In genomic region chr1:200471739-200472138, GRCh38 we compare ENCODE assay signal across 19 cellular contexts.
"Had no signal": no experiment of that assay in that cellular context is flagged by ENCODE, and none has a peak within 500 bp of the region (broad histone marks: within the 10 kb centered on the region; RNA-seq: fewer than 3 reads in every experiment).

No MANE protein-coding gene starts in this region.

- H3K36me3 ChIP-seq: transverse colon, vagina, WERI-Rb-1 had no signal

- H3K4me3 ChIP-seq: transverse colon, vagina had no signal

- H3K27ac Mint-ChIP-seq: brain; nephron; stimulated activated naive B cell treated with anti-CD40 and anti-IgM and Interleukin-4, amounts not matched to agents 10 μg/mL and 1 μg/mL and 100 μg/mL, for 72 hours; T-cell had no signal

- H3K9me3 ChIP-seq: SK-N-SH, transverse colon, vagina had no signal

- H3K9me3 Mint-ChIP-seq: brain; effector memory CD8-positive, alpha-beta T cell; nephron; stimulated activated naive B cell treated with anti-CD40 and anti-IgM and Interleukin-4, amounts not matched to agents 10 μg/mL and 1 μg/mL and 100 μg/mL, for 72 hours; T-cell had no signal

- DNase-seq: activated CD4-positive, alpha-beta T cell treated with anti-CD3 and anti-CD28 coated beads, Interleukin-2, amount 50 U/mL, for 1 hour; activated naive CD4-positive, alpha-beta T cell treated with anti-CD3 and anti-CD28 coated beads, Interleukin-2, amount 50 U/mL, for 16 hours; dermis blood vessel endothelial cell; effector memory CD8-positive, alpha-beta T cell; foreskin keratinocyte; glutamatergic neuron; hypothalamus; left ventricle myocardium superior; mesenchymal stem cell; nucleus accumbens; SK-N-SH; stimulated activated CD4-positive, alpha-beta T cell treated with anti-CD3 and anti-CD28 coated beads, Interleukin-2, amount 100 ng/mL, for 48 hours; stimulated activated naive B cell treated with anti-CD40 and anti-IgM and Interleukin-4, amounts not matched to agents 10 μg/mL and 1 μg/mL and 100 μg/mL, for 72 hours; T-cell; transverse colon; WERI-Rb-1 had no signal

- ATAC-seq: effector memory CD8-positive, alpha-beta T cell; foreskin keratinocyte; left ventricle myocardium superior; stimulated activated naive B cell treated with anti-CD40 and anti-IgM and Interleukin-4, amounts not matched to agents 10 μg/mL and 1 μg/mL and 100 μg/mL, for 72 hours; T-cell had no signal

- H3K36me3 Mint-ChIP-seq: brain; stimulated activated naive B cell treated with anti-CD40 and anti-IgM and Interleukin-4, amounts not matched to agents 10 μg/mL and 1 μg/mL and 100 μg/mL, for 72 hours; T-cell had no signal

- H3K27ac ChIP-seq: foreskin keratinocyte, transverse colon, vagina, WERI-Rb-1 had no signal

- H3K27me3 ChIP-seq: foreskin keratinocyte, transverse colon, vagina had no signal

- H3K4me3 Mint-ChIP-seq: brain; nephron; stimulated activated naive B cell treated with anti-CD40 and anti-IgM and Interleukin-4, amounts not matched to agents 10 μg/mL and 1 μg/mL and 100 μg/mL, for 72 hours; T-cell had no signal

- H3K4me1 ChIP-seq: foreskin keratinocyte, vagina had no signal
